3 cellular contexts compared by ENCODE assay signal in genomic region chr19:2723345-2723715, GRCh38.
TF ChIP-seq lines count a peak whose summit lies in the region.

No MANE protein-coding gene starts in this region.

TF ChIP-seq in A549, 52 proteins besides CTCF, POLR2A, EP300 and RAD21:
- TF ChIP-seq JUNB (IDR thresholded peaks at IDR 0.05) (no peak), ATOH8 (CRISPR knock-in tag; IDR thresholded peaks at IDR 0.05; ENCODE audit: low read depth) (no peak), JUN (IDR thresholded peaks at IDR 0.05) (no peak), MAFK (IDR thresholded peaks at IDR 0.05; ENCODE audit: partially characterized antibody) (no peak), NPAS2 (CRISPR knock-in tag; IDR thresholded peaks at IDR 0.05; ENCODE audit: borderline replicate concordance) (no peak), FOSB (CRISPR knock-in tag; IDR thresholded peaks at IDR 0.05) (no peak), TFCP2L1 (CRISPR knock-in tag; IDR thresholded peaks at IDR 0.05) (no peak), CEBPB (IDR thresholded peaks at IDR 0.05) (no peak), PHF8 (IDR thresholded peaks at IDR 0.05; ENCODE audit: borderline replicate concordance, low read depth) (no peak), MAX (IDR thresholded peaks at IDR 0.05) (no peak), PBX3 (IDR thresholded peaks at IDR 0.05) (no peak), ZFP36 (IDR thresholded peaks at IDR 0.05; ENCODE audit: borderline replicate concordance, partially characterized antibody) (no peak), MAZ (IDR thresholded peaks at IDR 0.05; ENCODE audit: borderline replicate concordance, low read depth, low read length) (no peak)

TF ChIP-seq in IMR-90, 13 proteins besides CTCF, POLR2A, EP300 and RAD21:
- TF ChIP-seq MAFK (IDR thresholded peaks at IDR 0.05; ENCODE audit: low read depth, low read length) (no peak), MAZ (IDR thresholded peaks at IDR 0.05; ENCODE audit: borderline replicate concordance, low read depth, low read length) (no peak), MXI1 (IDR thresholded peaks at IDR 0.05; ENCODE audit: borderline replicate concordance, low read depth, low read length) (no peak), BHLHE40 (IDR thresholded peaks at IDR 0.05; ENCODE audit: low read depth, low read length) (no peak), FOS (IDR thresholded peaks at IDR 0.05; ENCODE audit: low read depth, low read length) (no peak), CHD1 (IDR thresholded peaks at IDR 0.05; ENCODE audit: low read depth, low read length) (no peak), CEBPB (IDR thresholded peaks at IDR 0.05; ENCODE audit: low read depth, low read length) (no peak), RFX5 (IDR thresholded peaks at IDR 0.05; ENCODE audit: low read depth, low read length) (no peak), USF2 (IDR thresholded peaks at IDR 0.05; ENCODE audit: low read depth, low read length) (no peak)

TF ChIP-seq in H1, 55 proteins besides CTCF, POLR2A, EP300 and RAD21:
- TF ChIP-seq KDM5A (IDR thresholded peaks at IDR 0.05; ENCODE audit: low read length) (no peak), TEAD4 (IDR thresholded peaks at IDR 0.05; ENCODE audit: low read depth, low read length) (no peak), ATF2 (IDR thresholded peaks at IDR 0.05; ENCODE audit: low read length) (no peak)
